Comparison of ENCODE assay signal across 22 cellular contexts in genomic region chr2:234763051-234763909, GRCh38.
DNase-seq lines count a peak whose midpoint lies in the region; TF ChIP-seq lines count a peak whose summit lies in the region.
"Had no signal": no experiment of that assay in that cellular context is flagged by ENCODE, and none has a peak within 500 bp of the region (broad histone marks: within the 10 kb centered on the region; RNA-seq: fewer than 3 reads in every experiment).

No MANE protein-coding gene starts in this region.

- no peaks in the 10 kb centered on the region for H3K36me3 Mint-ChIP-seq in CD8-positive, alpha-beta memory T cell
- no peaks in the 10 kb centered on the region for H3K36me3 Mint-ChIP-seq in activated CD4-positive, alpha-beta memory T cell treated with anti-CD3 and anti-CD28 coated beads for 36 hours

- peak; percentile 16 for DNase-seq in A673 (ENCODE audit: low spot score)
- peak; percentile 32 for DNase-seq in ELR (ENCODE audit: low read depth)
- DNase-seq in adipocyte (ENCODE audit: low read depth) = no peak
- peak; percentile 59 for DNase-seq in iris pigment epithelial cell (ENCODE audit: low read depth)
- no peak for DNase-seq in CD8-positive, alpha-beta memory T cell
- no peak for DNase-seq in Ammon's horn (ENCODE audit: low spot score)
- no peak for DNase-seq in activated CD4-positive, alpha-beta memory T cell treated with anti-CD3 and anti-CD28 coated beads for 36 hours
- DNase-seq in GM13976 (ENCODE audit: low spot score) = no peak
- DNase-seq: activated CD4-positive, alpha-beta T cell treated with anti-CD3 and anti-CD28 coated beads, Interleukin-2, amount 50 U/mL, for 1 hour; activated T-cell treated with anti-CD3 and anti-CD28 coated beads, Interleukin-2, amount 50 U/mL, for 4 hours; cortex of kidney; DND-41; erythroblast; NCI-H1436 treated with DMSO at 0.1 percent for 48 hours; NCI-H446; stimulated activated CD4-positive, alpha-beta T cell treated with anti-CD3 and anti-CD28 coated beads, Interleukin-2, amount 100 ng/mL, for 24 hours; T1000 had no signal

- no peak overlapping the region for H3K27ac Mint-ChIP-seq in CD8-positive, alpha-beta memory T cell
- no peak overlapping the region for H3K27ac Mint-ChIP-seq in activated CD4-positive, alpha-beta memory T cell treated with anti-CD3 and anti-CD28 coated beads for 36 hours

- H3K4me3 Mint-ChIP-seq in CD8-positive, alpha-beta memory T cell = no peak overlapping the region
- H3K4me3 Mint-ChIP-seq in activated CD4-positive, alpha-beta memory T cell treated with anti-CD3 and anti-CD28 coated beads for 36 hours = no peak overlapping the region
- H3K4me3 Mint-ChIP-seq: activated T-cell treated with anti-CD3 and anti-CD28 coated beads, Interleukin-2, amount 50 U/mL, for 4 hours; neural crest cell had no signal

- H3K9ac ChIP-seq in adipocyte (ENCODE audit: low read length) = no peak overlapping the region
- H3K9ac ChIP-seq: BLaER1, KMS-11 had no signal

- no peaks in the 10 kb centered on the region for H3K9me3 Mint-ChIP-seq in CD8-positive, alpha-beta memory T cell
- no peaks in the 10 kb centered on the region for H3K9me3 Mint-ChIP-seq in activated CD4-positive, alpha-beta memory T cell treated with anti-CD3 and anti-CD28 coated beads for 36 hours

- no peaks in the 10 kb centered on the region for H3K36me3 ChIP-seq in A673 (ENCODE audit: insufficient read depth, low read length, poor library complexity, severe bottlenecking)
- H3K36me3 ChIP-seq in adipocyte (ENCODE audit: control insufficient read depth, insufficient read depth, low read length, severe bottlenecking) = no peaks in the 10 kb centered on the region
- no peaks in the 10 kb centered on the region for H3K36me3 ChIP-seq in CD8-positive, alpha-beta memory T cell (ENCODE audit: insufficient read depth, low read length)
- H3K36me3 ChIP-seq: BLaER1, right atrium auricular region had no signal

- H3K4me3 ChIP-seq in A673 (ENCODE audit: low read depth, low read length, poor library complexity, severe bottlenecking) (no peak overlapping the region), adipocyte (ENCODE audit: low read length) (peak overlapping the region; percentile 33)
- H3K4me3 ChIP-seq in CD8-positive, alpha-beta memory T cell (ENCODE audit: low read length) = no peak overlapping the region
- H3K4me3 ChIP-seq: BLaER1, GM12878, right atrium auricular region had no signal

- peaks cover 21 to 43% of the 10 kb centered on the region in 2 donors for H3K27me3 Mint-ChIP-seq in CD8-positive, alpha-beta memory T cell
- peaks cover 3% of the 10 kb centered on the region for H3K27me3 Mint-ChIP-seq in activated CD4-positive, alpha-beta memory T cell treated with anti-CD3 and anti-CD28 coated beads for 36 hours

- no peaks in the 10 kb centered on the region for H3K4me1 Mint-ChIP-seq in CD8-positive, alpha-beta memory T cell
- H3K4me1 Mint-ChIP-seq in activated CD4-positive, alpha-beta memory T cell treated with anti-CD3 and anti-CD28 coated beads for 36 hours (ENCODE audit: low read depth) = no peaks in the 10 kb centered on the region
- H3K4me1 Mint-ChIP-seq: neural crest cell had no signal

- POLR2A ChIA-PET in A673 (lab: Charles Lee; ENCODE audit: low non-redundant PET) = no interaction called here
- POLR2A ChIA-PET in CD8-positive, alpha-beta memory T cell (lab: Charles Lee) = no interaction called here
- POLR2A ChIA-PET in activated CD4-positive, alpha-beta memory T cell treated with anti-CD3 and anti-CD28 coated beads for 36 hours (lab: Charles Lee) = no interaction called here

- no peaks in the 10 kb centered on the region for H3K27me3 ChIP-seq in A673 (replicated peaks; ENCODE audit: insufficient read depth, low read depth, low read length, poor library complexity)
- no peaks in the 10 kb centered on the region for H3K27me3 ChIP-seq in adipocyte (replicated peaks; ENCODE audit: control insufficient read depth, insufficient read depth, low read length)
- no peaks in the 10 kb centered on the region for H3K27me3 ChIP-seq in CD8-positive, alpha-beta memory T cell (ENCODE audit: insufficient read depth, low read length, poor library complexity, severe bottlenecking)
- H3K27me3 ChIP-seq: BLaER1, right atrium auricular region had no signal

- BruUV-seq in A673 (replicated peaks; lab: Mats Ljungman, UMichigan) = no TSS peak

- no peak for TF ChIP-seq CTCF in A673 (conservative IDR thresholded peaks at IDR 0.05; ENCODE audit: low read depth, low read length)
- TF ChIP-seq CTCF in GM13976 (IDR thresholded peaks at IDR 0.05; ENCODE audit: borderline replicate concordance, control extremely low read depth, extremely low read depth, insufficient read depth, missing control alignments) = no peak

- no peaks in the 10 kb centered on the region for H3K9me3 ChIP-seq in A673 (ENCODE audit: low read depth, low read length, poor library complexity, severe bottlenecking)
- peaks cover 23% of the 10 kb centered on the region for H3K9me3 ChIP-seq in adipocyte (ENCODE audit: control insufficient read depth, low read length)
- H3K9me3 ChIP-seq in CD8-positive, alpha-beta memory T cell (ENCODE audit: low read length) = no peaks in the 10 kb centered on the region
- H3K9me3 ChIP-seq: BLaER1 had no signal

- CTCF ChIA-PET in A673 (lab: Charles Lee) = no interaction called here
- CTCF ChIA-PET in CD8-positive, alpha-beta memory T cell (lab: Charles Lee) = no interaction called here
- CTCF ChIA-PET in activated CD4-positive, alpha-beta memory T cell treated with anti-CD3 and anti-CD28 coated beads for 36 hours (lab: Charles Lee) = no interaction called here

- no peak overlapping the region for H3K27ac ChIP-seq in A673 (ENCODE audit: low read depth, low read length, poor library complexity, severe bottlenecking)
- no peak overlapping the region for H3K27ac ChIP-seq in CD8-positive, alpha-beta memory T cell (ENCODE audit: low read depth, low read length)
- H3K27ac ChIP-seq: BLaER1, KMS-11, right atrium auricular region had no signal

- H3K4me1 ChIP-seq in A673 (ENCODE audit: insufficient read depth, low read length, poor library complexity, severe bottlenecking) = no peaks in the 10 kb centered on the region
- peaks cover 18% of the 10 kb centered on the region for H3K4me1 ChIP-seq in adipocyte (ENCODE audit: control insufficient read depth, insufficient read depth, low read length)
- H3K4me1 ChIP-seq in CD8-positive, alpha-beta memory T cell (ENCODE audit: insufficient read depth, low read length) = no peaks in the 10 kb centered on the region
- H3K4me1 ChIP-seq: right atrium auricular region had no signal

- intact Hi-C loops in A673 (cut with micrococcal nuclease; ENCODE audit: unreplicated experiment) = no loop called here
- intact Hi-C loops in activated CD4-positive, alpha-beta memory T cell treated with anti-CD3 and anti-CD28 coated beads for 36 hours (cut with micrococcal nuclease) = no loop called here

- in situ Hi-C loops in GM13976 (cut with MboI; ENCODE audit: low sequenced_read_pairs, unreplicated experiment) = no loop called here

Comparison
In these comparisons a context has a peak if more than half of its experiments do, and no peak if none do; other contexts are left out.
1. DNase-seq: peak in A673 (single experiment), ELR (single experiment) and iris pigment epithelial cell (single experiment); none in adipocyte (single experiment), CD8-positive, alpha-beta memory T cell (0 of 5), Ammon's horn (single experiment), activated CD4-positive, alpha-beta memory T cell treated with anti-CD3 and anti-CD28 coated beads for 36 hours (single experiment) and GM13976 (single experiment).